ENCODE assay signal across 17 cellular contexts in genomic region chr4:1616574-1616964, GRCh38.
"Had no signal": no experiment of that assay in that cellular context is flagged by ENCODE, and none has a peak within 500 bp of the region (broad histone marks: within the 10 kb centered on the region; RNA-seq: fewer than 3 reads in every experiment).

No MANE protein-coding gene starts in this region.

- H3K27me3 ChIP-seq: neural progenitor cell, right lobe of liver, suprapubic skin had no signal

- DNase-seq: activated CD4-positive, alpha-beta T cell treated with anti-CD3 and anti-CD28 coated beads, Interleukin-2, amount 50 U/mL, for 4 hours; activated effector memory CD4-positive, alpha-beta T cell treated with anti-CD3 and anti-CD28 coated beads, Interleukin-2, amount 50 U/mL, for 16 hours; activated T-cell treated with anti-CD3 and anti-CD28 coated beads, Interleukin-2, amount 50 U/mL, for 72 hours; endodermal cell; foreskin melanocyte; glutamatergic neuron; mesenchymal stem cell; mucosa of descending colon; naive B cell; right lobe of liver; small intestine; stimulated activated CD4-positive, alpha-beta T cell treated with anti-CD3 and anti-CD28 coated beads, Interleukin-15, amount 100 ng/mL, for 24 hours; stimulated activated CD4-positive, alpha-beta T cell treated with anti-CD3 and anti-CD28 coated beads, Interleukin-2, amount 100 ng/mL, for 48 hours had no signal

- H3K4me2 ChIP-seq: neural progenitor cell had no signal

- H2AFZ ChIP-seq: neural progenitor cell had no signal

- H3K9me3 ChIP-seq: mucosa of descending colon, psoas muscle, right lobe of liver, suprapubic skin had no signal

- H3K36me3 ChIP-seq: neural progenitor cell, right lobe of liver, suprapubic skin had no signal

- H3K27ac ChIP-seq: neural progenitor cell, psoas muscle, right lobe of liver, suprapubic skin had no signal

- ATAC-seq: activated naive CD4-positive, alpha-beta T cell treated with anti-CD3 and anti-CD28 coated beads, Interleukin-2, amount 50 U/mL, for 72 hours; activated T-cell treated with anti-CD3 and anti-CD28 coated beads, Interleukin-2, amount 50 U/mL, for 72 hours; mucosa of descending colon had no signal

- H3K4me3 ChIP-seq: mucosa of descending colon, neural progenitor cell, psoas muscle, right lobe of liver, suprapubic skin had no signal

- H3K9ac ChIP-seq: neural progenitor cell had no signal

- H3K4me1 ChIP-seq: neural progenitor cell, psoas muscle, right lobe of liver, suprapubic skin had no signal
